ENCODE assay signal across 17 cellular contexts in genomic region chr2:132400169-132400900, GRCh38. TPM values are rescaled to one million over a fixed set of nuclear protein-coding genes. Genes with fewer than 3 reads are reported as not detected.
DNase-seq lines count a peak whose midpoint lies in the region; ATAC-seq, FAIRE-seq and TF ChIP-seq lines count a peak whose summit lies in the region.
"Had no signal": no experiment of that assay in that cellular context is flagged by ENCODE, and none has a peak within 500 bp of the region (broad histone marks: within the 10 kb centered on the region; RNA-seq: fewer than 3 reads in every experiment).

No MANE protein-coding gene starts in this region.

- no peaks in the 10 kb centered on the region for H3K36me3 Mint-ChIP-seq in astrocyte (ENCODE audit: low read depth, unreplicated experiment)
- H3K36me3 Mint-ChIP-seq: CD8-positive, alpha-beta memory T cell; T-cell had no signal

- H3K9me3 ChIP-seq in astrocyte (ENCODE audit: insufficient read depth, low read depth, low read length) (no peaks in the 10 kb centered on the region), keratinocyte (ENCODE audit: control insufficient read depth, low read depth, low read length) (no peaks in the 10 kb centered on the region), testis (no peaks in the 10 kb centered on the region)

- H3K27me3 ChIP-seq in astrocyte (ENCODE audit: insufficient read depth, low read length) (no peaks in the 10 kb centered on the region), keratinocyte (ENCODE audit: control insufficient read depth, extremely low read depth, insufficient read depth, low read length) (no peaks in the 10 kb centered on the region), testis (no peaks in the 10 kb centered on the region)

- no peak overlapping the region for H3K4me3 Mint-ChIP-seq in astrocyte (ENCODE audit: unreplicated experiment)
- H3K4me3 Mint-ChIP-seq: activated CD4-positive, alpha-beta T cell treated with anti-CD3 and anti-CD28 coated beads for 36 hours; activated T-cell treated with anti-CD3 and anti-CD28 coated beads, Interleukin-2, amount 50 U/mL, for 72 hours; CD8-positive, alpha-beta memory T cell; T-cell had no signal

- no peak for TF ChIP-seq POLR2A in testis (IDR thresholded peaks at IDR 0.05)

- H3K9ac ChIP-seq in astrocyte (ENCODE audit: low read length) = no peak overlapping the region
- no peak overlapping the region for H3K9ac ChIP-seq in keratinocyte (ENCODE audit: control insufficient read depth, extremely low read depth, insufficient read depth, low read length)

- no peaks in the 10 kb centered on the region for H3K4me1 Mint-ChIP-seq in astrocyte (ENCODE audit: low read depth, unreplicated experiment)
- H3K4me1 Mint-ChIP-seq: activated CD4-positive, alpha-beta T cell treated with anti-CD3 and anti-CD28 coated beads for 36 hours; CD8-positive, alpha-beta memory T cell; T-cell had no signal

- 29 to 33% methylated on average over 2 of the region's 2 CpGs for WGBS in testis, 2 donors

- intact Hi-C loops in testis (cut with DNase I; ENCODE audit: low total_unique reads) = no loop called here

- no peaks in the 10 kb centered on the region for H3K9me1 ChIP-seq in keratinocyte (ENCODE audit: control insufficient read depth, extremely low read depth, insufficient read depth, low read length)

- H3K4me3 ChIP-seq in astrocyte (ENCODE audit: insufficient read depth, low read depth, low read length) (no peak overlapping the region), keratinocyte (ENCODE audit: control insufficient read depth in 2 of 3, extremely low read depth in 1 of 3, insufficient read depth in 2 of 3, low read depth in 1 of 3, low read length in 3 of 3) (no peak overlapping the region), testis (no peak overlapping the region)

- FAIRE-seq in astrocyte (lab: Jason Lieb, UNC) = no peak
- FAIRE-seq in keratinocyte (lab: Jason Lieb, UNC) = peak; percentile 23
- FAIRE-seq: endometrium, HepG2 had no signal

- H3K9me3 Mint-ChIP-seq in astrocyte (ENCODE audit: unreplicated experiment) = peaks cover 3% of the 10 kb centered on the region

- peaks cover 8% of the 10 kb centered on the region for H3K27me3 Mint-ChIP-seq in astrocyte (ENCODE audit: low read depth, unreplicated experiment)
- H3K27me3 Mint-ChIP-seq: activated CD4-positive, alpha-beta T cell treated with anti-CD3 and anti-CD28 coated beads for 36 hours; T-cell had no signal

- no peaks in the 10 kb centered on the region for H3K79me2 ChIP-seq in astrocyte (ENCODE audit: insufficient read depth, low read length)
- H3K79me2 ChIP-seq in keratinocyte (ENCODE audit: control insufficient read depth, insufficient read depth, low read length) = no peaks in the 10 kb centered on the region

- ATAC-seq in GM21576 (IDR thresholded peaks at IDR 0.05; ENCODE audit: unreplicated experiment) = no peak
- ATAC-seq: activated CD4-positive, alpha-beta T cell treated with anti-CD3 and anti-CD28 coated beads for 36 hours; activated T-cell treated with anti-CD3 and anti-CD28 coated beads, Interleukin-2, amount 50 U/mL, for 72 hours; HepG2; stimulated activated naive CD8-positive, alpha-beta T cell treated with anti-CD3 and anti-CD28 coated beads, Interleukin-15, Interleukin-2, amounts not matched to agents 100 U/mL and 50 U/mL, for 24 hours; T-cell had no signal

- H3K27ac ChIP-seq in astrocyte (ENCODE audit: low read depth, low read length) (no peak overlapping the region), keratinocyte (ENCODE audit: control insufficient read depth, insufficient read depth, low read length) (no peak overlapping the region), testis (no peak overlapping the region)

- no peaks in the 10 kb centered on the region for H3K36me3 ChIP-seq in astrocyte (ENCODE audit: insufficient read depth, low read length)
- H3K36me3 ChIP-seq in keratinocyte (ENCODE audit: control insufficient read depth in 2 of 2, extremely low read depth in 1 of 2, insufficient read depth in 2 of 2, low read length in 2 of 2) = no peaks in the 10 kb centered on the region
- H3K36me3 ChIP-seq in testis (ENCODE audit: low read depth, missing control alignments) = no peaks in the 10 kb centered on the region

- dilution Hi-C loops in keratinocyte (cut with MboI; ENCODE audit: extremely low pct_ligation_motif_present, low sequenced_read_pairs) = no loop called here

- no peak overlapping the region for H3K27ac Mint-ChIP-seq in astrocyte (ENCODE audit: unreplicated experiment)
- H3K27ac Mint-ChIP-seq: activated CD4-positive, alpha-beta T cell treated with anti-CD3 and anti-CD28 coated beads for 36 hours; activated T-cell treated with anti-CD3 and anti-CD28 coated beads, Interleukin-2, amount 50 U/mL, for 72 hours; CD8-positive, alpha-beta memory T cell; T-cell had no signal

- H4K20me1 ChIP-seq in astrocyte (ENCODE audit: insufficient read depth, low read length) (no peaks in the 10 kb centered on the region), keratinocyte (ENCODE audit: control insufficient read depth, extremely low read depth, insufficient read depth, low read length) (no peaks in the 10 kb centered on the region)

- H3K4me1 ChIP-seq in astrocyte (ENCODE audit: insufficient read depth, low read length) = no peaks in the 10 kb centered on the region
- no peaks in the 10 kb centered on the region for H3K4me1 ChIP-seq in keratinocyte (ENCODE audit: control insufficient read depth, extremely low read depth, insufficient read depth, low read length)
- no peaks in the 10 kb centered on the region for H3K4me1 ChIP-seq in testis

- H3K4me2 ChIP-seq in astrocyte (ENCODE audit: low read length) = no peak overlapping the region
- no peak overlapping the region for H3K4me2 ChIP-seq in keratinocyte (ENCODE audit: control insufficient read depth, extremely low read depth, insufficient read depth, low read depth, low read length)

- H2AFZ ChIP-seq in astrocyte (ENCODE audit: low read depth, low read length) (no peak overlapping the region), keratinocyte (ENCODE audit: control insufficient read depth, low read length) (no peak overlapping the region)

- TF ChIP-seq CTCF in astrocyte (IDR thresholded peaks at IDR 0.05; ENCODE audit: insufficient read depth, low read depth, low read length) (no peak), keratinocyte (optimal IDR thresholded peaks at IDR 0.05 in 1 of 3, IDR thresholded peaks at IDR 0.05 in 1 of 3, conservative IDR thresholded peaks at IDR 0.05 in 1 of 3; ENCODE audit: extremely low read depth in 1 of 3, insufficient read depth in 2 of 3, low read length in 3 of 3) (peak in 2 of 3 experiments; percentile 21 to 36), testis (IDR thresholded peaks at IDR 0.05) (no peak)

- DNase-seq in AG20443 (ENCODE audit: low spot score) = peak; percentile 23
- peak; percentile 76 for DNase-seq in M059J (ENCODE audit: low read depth)
- peak; percentile 95 for DNase-seq in astrocyte (ENCODE audit: low read depth)
- no peak for DNase-seq in keratinocyte (ENCODE audit: low read depth, low spot score)
- no peak for DNase-seq in testis
- no peak for DNase-seq in NCI-H510A treated with DMSO at 0.1 percent for 48 hours (lab: John Stamatoyannopoulos, UW)
- DNase-seq in activated CD8-positive, alpha-beta memory T cell treated with anti-CD3 and anti-CD28 coated beads, Interleukin-2, amount 50 U/mL, for 48 hours = no peak
- DNase-seq: activated CD4-positive, alpha-beta T cell treated with anti-CD3 and anti-CD28 coated beads for 36 hours; activated T-cell treated with anti-CD3 and anti-CD28 coated beads, Interleukin-2, amount 50 U/mL, for 72 hours; CD8-positive, alpha-beta memory T cell; NCI-H1694 treated with DMSO at 0.1 percent for 48 hours; stimulated activated CD4-positive, alpha-beta T cell treated with anti-CD3 and anti-CD28 coated beads, Interleukin-4, amount 100 ng/mL, for 24 hours; stimulated activated naive CD8-positive, alpha-beta T cell treated with anti-CD3 and anti-CD28 coated beads, Interleukin-15, Interleukin-2, amounts not matched to agents 100 U/mL and 50 U/mL, for 24 hours; T-cell had no signal

RNA-seq across cellular contexts. Expression of gene GPR39, which starts 16.3 kb away (rescaled TPM):
- 8.2 and 10.7 TPM in 2 replicates for total RNA-seq in M059J (2014; rRNA removed; shearing (Covaris generic))
- 4.0 and 4.4 TPM in 2 replicates for total RNA-seq in astrocyte
- polyA plus RNA-seq in keratinocyte = 4.7 to 9.1 TPM (median 4.9 TPM) in 3 replicates
- polyA plus RNA-seq in keratinocyte (2011; ENCODE audit: low read depth) = 1.0 TPM
- 2.0 and 2.2 TPM in 2 replicates for polyA plus RNA-seq in keratinocyte (2011; cell fraction: cytosol; rRNA removed)
- 6.4 and 8.5 TPM in 2 replicates for polyA plus RNA-seq in keratinocyte (2011; cell fraction: nucleus; rRNA removed)
- 1.6 and 5.6 TPM in 2 replicates for polyA plus RNA-seq in keratinocyte (2012; ENCODE audit: low replicate concordance)
- 13.6 to 22.9 TPM (median 19.5 TPM) in 3 replicates for polyA minus RNA-seq in keratinocyte
- polyA minus RNA-seq in keratinocyte (2011; cell fraction: cytosol; rRNA and poly(A)+ RNA removed) = 3.6 TPM
- polyA minus RNA-seq in keratinocyte (2011; cell fraction: nucleus; rRNA and poly(A)+ RNA removed) = 16.4 and 22.8 TPM in 2 replicates
- total RNA-seq in testis = 1 to 10 TPM; 2.7 to 4.0 TPM
- polyA plus RNA-seq in testis (ENCODE audit: insufficient read depth, low read depth, low replicate concordance) = 19.5 TPM
- total RNA-seq: activated CD4-positive, alpha-beta T cell treated with anti-CD3 and anti-CD28 coated beads for 36 hours; activated T-cell treated with anti-CD3 and anti-CD28 coated beads, Interleukin-2, amount 50 U/mL, for 72 hours; CD8-positive, alpha-beta memory T cell; T-cell had no signal
- polyA plus RNA-seq: CD8-positive, alpha-beta memory T cell had no signal

Comparison
In these comparisons a context has a peak if more than half of its experiments do, and no peak if none do; other contexts are left out.
1. DNase-seq: peak in AG20443 (single experiment), M059J (single experiment) and astrocyte (single experiment); none in keratinocyte (single experiment), testis (single experiment), NCI-H510A treated with DMSO at 0.1 percent for 48 hours (single experiment) and activated CD8-positive, alpha-beta memory T cell treated with anti-CD3 and anti-CD28 coated beads, Interleukin-2, amount 50 U/mL, for 48 hours (single experiment).
2. CTCF ChIP-seq: peak in keratinocyte (2 of 3); none in astrocyte (single experiment) and testis (0 of 3).